In the genomic region with DNA sequence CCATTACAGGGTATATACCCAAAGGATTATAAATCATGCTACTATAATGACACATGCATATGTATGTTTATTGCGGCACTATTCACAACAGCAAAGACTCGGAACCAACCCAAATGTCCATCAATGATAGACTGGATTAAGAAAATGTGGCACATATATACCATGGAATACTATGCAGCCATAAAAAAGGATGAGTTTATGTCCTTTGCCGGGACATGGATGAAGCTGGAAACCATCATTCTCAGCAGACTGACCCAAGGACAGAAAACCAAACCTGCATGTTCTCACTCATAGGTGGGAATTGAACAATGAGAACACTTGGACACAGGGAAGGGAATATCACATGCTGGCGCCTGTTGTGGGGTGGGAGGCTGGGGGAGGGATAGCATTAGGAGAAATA, we compare ENCODE assay signal across 1 cellular context. TPM values are rescaled to one million over a fixed set of nuclear protein-coding genes. Genes with fewer than 3 reads are reported as not detected.
"Had no signal": no experiment of that assay in that cellular context is flagged by ENCODE, and none has a peak within 500 bp of the region (broad histone marks: within the 10 kb centered on the region; RNA-seq: fewer than 3 reads in every experiment).

No MANE protein-coding gene starts in this region.

RNA-seq across cellular contexts. Expression of gene PTH2R, which starts 9.8 kb away (rescaled TPM):
- total RNA-seq: activated CD8-positive, alpha-beta T cell treated with anti-CD3 and anti-CD28 coated beads for 36 hours had no signal
